Comparison of ENCODE assay signal across 2 cellular contexts in genomic region chr5:470961-471749, GRCh38.
TF ChIP-seq lines count a peak whose summit lies in the region.

No MANE protein-coding gene starts in this region.

TF ChIP-seq in SK-N-SH, 30 proteins besides CTCF, POLR2A, EP300 and RAD21 (continued from another document):
- no peak for TF ChIP-seq REST (IDR thresholded peaks at IDR 0.05; ENCODE audit: low read depth, low read length)
- no peak for TF ChIP-seq MXI1 (IDR thresholded peaks at IDR 0.05; ENCODE audit: low read depth, low read length)
- no peak for TF ChIP-seq TCF12 (IDR thresholded peaks at IDR 0.05)
- no peak for TF ChIP-seq FOSL2 (IDR thresholded peaks at IDR 0.05; ENCODE audit: borderline replicate concordance, low read depth)
- no peak for TF ChIP-seq RFX5 (IDR thresholded peaks at IDR 0.05; ENCODE audit: low read length)
- no peak for TF ChIP-seq EZH2phosphoT487 (IDR thresholded peaks at IDR 0.05; ENCODE audit: borderline replicate concordance, low read depth)
- TF ChIP-seq IRF3 (IDR thresholded peaks at IDR 0.05; ENCODE audit: low read depth, low read length): no peak
- no peak for TF ChIP-seq ZBTB33 (IDR thresholded peaks at IDR 0.05; ENCODE audit: borderline replicate concordance, low read depth)
- TF ChIP-seq FOXJ3 (CRISPR knock-in tag; IDR thresholded peaks at IDR 0.05): no peak
- no peak for TF ChIP-seq POLR2AphosphoS5 (IDR thresholded peaks at IDR 0.05; ENCODE audit: low read depth, low read length)
- no peak for TF ChIP-seq MAX (IDR thresholded peaks at IDR 0.05; ENCODE audit: low read depth)

TF ChIP-seq in SK-N-SH treated with all-trans-retinoic acid at 6 μM for 48 hours, 23 proteins besides CTCF, POLR2A, EP300 and RAD21 (continued from another document):
- TF ChIP-seq TOX (CRISPR knock-in tag; IDR thresholded peaks at IDR 0.05; ENCODE audit: borderline replicate concordance) (no peak), ESRRG (CRISPR knock-in tag; IDR thresholded peaks at IDR 0.05) (no peak), TSHZ2 (CRISPR knock-in tag; IDR thresholded peaks at IDR 0.05) (no peak), ZFP30 (CRISPR knock-in tag; IDR thresholded peaks at IDR 0.05) (no peak), CSRNP3 (CRISPR knock-in tag; IDR thresholded peaks at IDR 0.05) (no peak)
